ENCODE assay signal across 2 cellular contexts in the genomic region with DNA sequence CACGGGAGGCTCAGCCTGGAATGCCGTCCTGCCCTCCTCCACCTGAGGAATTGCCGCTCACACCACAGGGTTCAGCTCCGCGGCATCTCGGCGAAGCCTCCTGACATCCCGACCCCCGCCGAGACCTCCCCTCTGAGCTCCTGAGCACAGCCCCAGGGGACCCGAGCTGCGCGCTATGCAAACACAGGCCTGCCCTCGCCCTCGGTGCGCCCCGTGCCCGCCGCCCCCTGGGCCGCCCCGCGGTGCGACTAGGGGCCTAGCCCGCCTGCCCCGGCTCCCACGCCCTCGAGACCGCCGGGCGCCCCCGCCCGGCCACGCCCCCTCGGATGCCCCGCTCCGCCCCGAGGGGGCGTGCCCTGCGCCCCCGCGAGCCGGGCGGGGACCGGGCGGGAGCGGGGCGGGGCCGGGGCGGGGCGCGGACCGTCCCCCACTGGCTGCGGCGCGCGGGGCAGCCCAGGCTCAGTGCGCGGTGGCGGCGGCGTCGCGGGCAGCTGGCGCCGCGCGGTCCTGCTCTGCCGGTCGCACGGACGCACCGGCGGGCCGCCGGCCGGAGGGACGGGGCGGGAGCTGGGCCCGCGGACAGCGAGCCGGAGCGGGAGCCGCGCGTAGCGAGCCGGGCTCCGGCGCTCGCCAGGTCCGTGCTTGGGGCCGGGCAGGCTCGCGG.
TF ChIP-seq lines count a peak whose summit lies in the region.

A gene (plus strand): TSS at position 462 of the 664 bp plus-strand sequence. CDS start 642 bp downstream, outside the sequence.

TF ChIP-seq in SK-N-SH, 30 proteins besides CTCF, POLR2A, EP300 and RAD21:
- no peak for TF ChIP-seq GABPA (IDR thresholded peaks at IDR 0.05; ENCODE audit: low read depth)
- TF ChIP-seq, protein P1, sequence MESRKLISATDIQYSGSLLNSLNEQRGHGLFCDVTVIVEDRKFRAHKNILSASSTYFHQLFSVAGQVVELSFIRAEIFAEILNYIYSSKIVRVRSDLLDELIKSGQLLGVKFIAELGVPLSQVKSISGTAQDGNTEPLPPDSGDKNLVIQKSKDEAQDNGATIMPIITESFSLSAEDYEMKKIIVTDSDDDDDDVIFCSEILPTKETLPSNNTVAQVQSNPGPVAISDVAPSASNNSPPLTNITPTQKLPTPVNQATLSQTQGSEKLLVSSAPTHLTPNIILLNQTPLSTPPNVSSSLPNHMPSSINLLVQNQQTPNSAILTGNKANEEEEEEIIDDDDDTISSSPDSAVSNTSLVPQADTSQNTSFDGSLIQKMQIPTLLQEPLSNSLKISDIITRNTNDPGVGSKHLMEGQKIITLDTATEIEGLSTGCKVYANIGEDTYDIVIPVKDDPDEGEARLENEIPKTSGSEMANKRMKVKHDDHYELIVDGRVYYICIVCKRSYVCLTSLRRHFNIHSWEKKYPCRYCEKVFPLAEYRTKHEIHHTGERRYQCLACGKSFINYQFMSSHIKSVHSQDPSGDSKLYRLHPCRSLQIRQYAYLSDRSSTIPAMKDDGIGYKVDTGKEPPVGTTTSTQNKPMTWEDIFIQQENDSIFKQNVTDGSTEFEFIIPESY (IDR thresholded peaks at IDR 0.05; ENCODE audit: borderline replicate concordance, low read depth) = no peak
- no peak for TF ChIP-seq YY1 (IDR thresholded peaks at IDR 0.05; ENCODE audit: low read depth)
- no peak for TF ChIP-seq EZH2phosphoT487 (IDR thresholded peaks at IDR 0.05; ENCODE audit: borderline replicate concordance, low read depth)
- TF ChIP-seq, protein P2, sequence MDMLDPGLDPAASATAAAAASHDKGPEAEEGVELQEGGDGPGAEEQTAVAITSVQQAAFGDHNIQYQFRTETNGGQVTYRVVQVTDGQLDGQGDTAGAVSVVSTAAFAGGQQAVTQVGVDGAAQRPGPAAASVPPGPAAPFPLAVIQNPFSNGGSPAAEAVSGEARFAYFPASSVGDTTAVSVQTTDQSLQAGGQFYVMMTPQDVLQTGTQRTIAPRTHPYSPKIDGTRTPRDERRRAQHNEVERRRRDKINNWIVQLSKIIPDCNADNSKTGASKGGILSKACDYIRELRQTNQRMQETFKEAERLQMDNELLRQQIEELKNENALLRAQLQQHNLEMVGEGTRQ (IDR thresholded peaks at IDR 0.05; ENCODE audit: borderline replicate concordance, low read depth, low read length) = no peak
- TF ChIP-seq TEAD4 (IDR thresholded peaks at IDR 0.05; ENCODE audit: borderline replicate concordance, insufficient read depth) = no peak
- no peak for TF ChIP-seq NFIC (IDR thresholded peaks at IDR 0.05; ENCODE audit: borderline replicate concordance)
- TF ChIP-seq SIN3A (IDR thresholded peaks at IDR 0.05; ENCODE audit: borderline replicate concordance, low read depth, low read length) = no peak
- TF ChIP-seq FOXM1 (IDR thresholded peaks at IDR 0.05; ENCODE audit: low read depth) = no peak
- no peak for TF ChIP-seq TAF1 (IDR thresholded peaks at IDR 0.05; ENCODE audit: borderline replicate concordance, low read depth, low read length)
- no peak for TF ChIP-seq JUND (IDR thresholded peaks at IDR 0.05)
- TF ChIP-seq, protein P3, sequence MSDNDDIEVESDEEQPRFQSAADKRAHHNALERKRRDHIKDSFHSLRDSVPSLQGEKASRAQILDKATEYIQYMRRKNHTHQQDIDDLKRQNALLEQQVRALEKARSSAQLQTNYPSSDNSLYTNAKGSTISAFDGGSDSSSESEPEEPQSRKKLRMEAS (IDR thresholded peaks at IDR 0.05; ENCODE audit: low read depth) = no peak
- no peak for TF ChIP-seq RCOR1 (IDR thresholded peaks at IDR 0.05; ENCODE audit: low read length)
- no peak for TF ChIP-seq TCF12 (IDR thresholded peaks at IDR 0.05)
- no peak for TF ChIP-seq SMC3 (IDR thresholded peaks at IDR 0.05; ENCODE audit: low read depth, low read length)
- no peak for TF ChIP-seq MEF2A (IDR thresholded peaks at IDR 0.05; ENCODE audit: borderline replicate concordance, low read depth)
- no peak for TF ChIP-seq ELF1 (IDR thresholded peaks at IDR 0.05)
- TF ChIP-seq, protein P4, sequence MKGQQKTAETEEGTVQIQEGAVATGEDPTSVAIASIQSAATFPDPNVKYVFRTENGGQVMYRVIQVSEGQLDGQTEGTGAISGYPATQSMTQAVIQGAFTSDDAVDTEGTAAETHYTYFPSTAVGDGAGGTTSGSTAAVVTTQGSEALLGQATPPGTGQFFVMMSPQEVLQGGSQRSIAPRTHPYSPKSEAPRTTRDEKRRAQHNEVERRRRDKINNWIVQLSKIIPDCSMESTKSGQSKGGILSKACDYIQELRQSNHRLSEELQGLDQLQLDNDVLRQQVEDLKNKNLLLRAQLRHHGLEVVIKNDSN (IDR thresholded peaks at IDR 0.05; ENCODE audit: borderline replicate concordance, low read depth) = no peak

TF ChIP-seq in K562, 482 proteins besides CTCF, POLR2A, EP300 and RAD21 (continues in another document):
- TF ChIP-seq HMGN3 (IDR thresholded peaks at IDR 0.05; ENCODE audit: borderline replicate concordance, extremely low read depth, insufficient read length, low read depth, low read length) (peak; percentile 51), YY1 (IDR thresholded peaks at IDR 0.05; ENCODE audit: borderline replicate concordance in 1 of 3, control insufficient read depth in 1 of 3, extremely low read depth in 1 of 3, insufficient read depth in 3 of 3, insufficient read length in 1 of 3, insufficient replicate concordance in 2 of 3, low read depth in 1 of 3, low read length in 2 of 3) (peak in 2 of 3 experiments; percentile 48 to 73), KDM5B (IDR thresholded peaks at IDR 0.05; ENCODE audit: insufficient replicate concordance, low read depth, low read length) (peak; percentile 93), CCNT2 (IDR thresholded peaks at IDR 0.05; ENCODE audit: borderline replicate concordance, extremely low read depth, insufficient read length, low read depth, low read length) (peak; percentile 88), RB1 (IDR thresholded peaks at IDR 0.05; ENCODE audit: low read depth) (peak; percentile 88), THRAP3 (IDR thresholded peaks at IDR 0.05; ENCODE audit: borderline replicate concordance) (no peak), SPI1 (IDR thresholded peaks at IDR 0.05; ENCODE audit: borderline replicate concordance, low read depth, low read length) (no peak), IRF2 (CRISPR knock-in tag; IDR thresholded peaks at IDR 0.05) (no peak), POLR2AphosphoS5 (IDR thresholded peaks at IDR 0.05; ENCODE audit: control insufficient read depth, insufficient read depth, low read depth, low read length) (peak; percentile 75; the same call in 1 of the 2 replicates), SP1 (CRISPR knock-in tag; IDR thresholded peaks at IDR 0.05) (no peak), MYC (IDR thresholded peaks at IDR 0.05; ENCODE audit: low read depth, low read length) (0 out of 2 replicates have a peak, but pooled peaks have one; percentile 32), MYC (CRISPR knock-in tag; IDR thresholded peaks at IDR 0.05; ENCODE audit: borderline replicate concordance, low read depth) (no peak), FOXP1 (CRISPR knock-in tag; IDR thresholded peaks at IDR 0.05) (no peak), ZBTB7A (IDR thresholded peaks at IDR 0.05; ENCODE audit: borderline replicate concordance, control insufficient read depth, low read depth, low read length) (peak; percentile 93), CXXC5 (CRISPR knock-in tag; IDR thresholded peaks at IDR 0.05) (peak; percentile 69), SMAD2 (IDR thresholded peaks at IDR 0.05; ENCODE audit: low read depth, low read length) (no peak), CTBP1 (IDR thresholded peaks at IDR 0.05; ENCODE audit: borderline replicate concordance) (peak; percentile 72; the same call in 1 of the 2 replicates), GATAD2B (IDR thresholded peaks at IDR 0.05; ENCODE audit: borderline replicate concordance) (peak; percentile 43; the same call in 1 of the 2 replicates), SAFB (IDR thresholded peaks at IDR 0.05; ENCODE audit: borderline replicate concordance, low read depth, low read length) (no peak), NFIX (CRISPR knock-in tag; IDR thresholded peaks at IDR 0.05; ENCODE audit: low read depth) (no peak), ZNF354B (CRISPR knock-in tag; IDR thresholded peaks at IDR 0.05) (no peak), SIN3A (IDR thresholded peaks at IDR 0.05; ENCODE audit: borderline replicate concordance in 2 of 2, control insufficient read depth in 1 of 2, low read depth in 2 of 2, low read length in 2 of 2) (peak in 1 of 2 experiments; percentile 71; a peak in 2 of 4 replicates), PHB (CRISPR knock-in tag; IDR thresholded peaks at IDR 0.05) (no peak), NONO (IDR thresholded peaks at IDR 0.05; ENCODE audit: low read depth in 2 of 2, low read length in 1 of 2) (peak in 1 of 2 experiments; percentile 81; a peak in 3 of 4 replicates), TBP (optimal IDR thresholded peaks at IDR 0.05; ENCODE audit: low read depth, low read length) (peak; percentile 87), PTBP1 (IDR thresholded peaks at IDR 0.05; ENCODE audit: low read depth, low read length) (no peak), ZNF263 (CRISPR knock-in tag; IDR thresholded peaks at IDR 0.05; ENCODE audit: borderline replicate concordance) (0 out of 2 replicates have a peak, but pooled peaks have one; percentile 1), EGR1 (conservative IDR thresholded peaks at IDR 0.05) (peak; percentile 30)
- TF ChIP-seq, protein P5, sequence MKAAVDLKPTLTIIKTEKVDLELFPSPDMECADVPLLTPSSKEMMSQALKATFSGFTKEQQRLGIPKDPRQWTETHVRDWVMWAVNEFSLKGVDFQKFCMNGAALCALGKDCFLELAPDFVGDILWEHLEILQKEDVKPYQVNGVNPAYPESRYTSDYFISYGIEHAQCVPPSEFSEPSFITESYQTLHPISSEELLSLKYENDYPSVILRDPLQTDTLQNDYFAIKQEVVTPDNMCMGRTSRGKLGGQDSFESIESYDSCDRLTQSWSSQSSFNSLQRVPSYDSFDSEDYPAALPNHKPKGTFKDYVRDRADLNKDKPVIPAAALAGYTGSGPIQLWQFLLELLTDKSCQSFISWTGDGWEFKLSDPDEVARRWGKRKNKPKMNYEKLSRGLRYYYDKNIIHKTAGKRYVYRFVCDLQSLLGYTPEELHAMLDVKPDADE (conservative IDR thresholded peaks at IDR 0.05; ENCODE audit: control insufficient read depth, low read depth, low read length) = 0 out of 2 replicates have a peak, but pooled peaks have one; percentile 72
- TF ChIP-seq, protein P6, sequence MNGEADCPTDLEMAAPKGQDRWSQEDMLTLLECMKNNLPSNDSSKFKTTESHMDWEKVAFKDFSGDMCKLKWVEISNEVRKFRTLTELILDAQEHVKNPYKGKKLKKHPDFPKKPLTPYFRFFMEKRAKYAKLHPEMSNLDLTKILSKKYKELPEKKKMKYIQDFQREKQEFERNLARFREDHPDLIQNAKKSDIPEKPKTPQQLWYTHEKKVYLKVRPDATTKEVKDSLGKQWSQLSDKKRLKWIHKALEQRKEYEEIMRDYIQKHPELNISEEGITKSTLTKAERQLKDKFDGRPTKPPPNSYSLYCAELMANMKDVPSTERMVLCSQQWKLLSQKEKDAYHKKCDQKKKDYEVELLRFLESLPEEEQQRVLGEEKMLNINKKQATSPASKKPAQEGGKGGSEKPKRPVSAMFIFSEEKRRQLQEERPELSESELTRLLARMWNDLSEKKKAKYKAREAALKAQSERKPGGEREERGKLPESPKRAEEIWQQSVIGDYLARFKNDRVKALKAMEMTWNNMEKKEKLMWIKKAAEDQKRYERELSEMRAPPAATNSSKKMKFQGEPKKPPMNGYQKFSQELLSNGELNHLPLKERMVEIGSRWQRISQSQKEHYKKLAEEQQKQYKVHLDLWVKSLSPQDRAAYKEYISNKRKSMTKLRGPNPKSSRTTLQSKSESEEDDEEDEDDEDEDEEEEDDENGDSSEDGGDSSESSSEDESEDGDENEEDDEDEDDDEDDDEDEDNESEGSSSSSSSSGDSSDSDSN (IDR thresholded peaks at IDR 0.05; ENCODE audit: borderline replicate concordance in 1 of 2, low read depth in 2 of 2, low read length in 2 of 2) = peak in 1 of 2 experiments; percentile 79; a peak in 1 of 4 replicates
- TF ChIP-seq, protein P4 (CRISPR knock-in tag; IDR thresholded peaks at IDR 0.05) = no peak
- TF ChIP-seq, protein P7, sequence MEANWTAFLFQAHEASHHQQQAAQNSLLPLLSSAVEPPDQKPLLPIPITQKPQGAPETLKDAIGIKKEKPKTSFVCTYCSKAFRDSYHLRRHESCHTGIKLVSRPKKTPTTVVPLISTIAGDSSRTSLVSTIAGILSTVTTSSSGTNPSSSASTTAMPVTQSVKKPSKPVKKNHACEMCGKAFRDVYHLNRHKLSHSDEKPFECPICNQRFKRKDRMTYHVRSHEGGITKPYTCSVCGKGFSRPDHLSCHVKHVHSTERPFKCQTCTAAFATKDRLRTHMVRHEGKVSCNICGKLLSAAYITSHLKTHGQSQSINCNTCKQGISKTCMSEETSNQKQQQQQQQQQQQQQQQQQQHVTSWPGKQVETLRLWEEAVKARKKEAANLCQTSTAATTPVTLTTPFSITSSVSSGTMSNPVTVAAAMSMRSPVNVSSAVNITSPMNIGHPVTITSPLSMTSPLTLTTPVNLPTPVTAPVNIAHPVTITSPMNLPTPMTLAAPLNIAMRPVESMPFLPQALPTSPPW (CRISPR knock-in tag; IDR thresholded peaks at IDR 0.05) = peak; percentile 82
- TF ChIP-seq, protein P8, sequence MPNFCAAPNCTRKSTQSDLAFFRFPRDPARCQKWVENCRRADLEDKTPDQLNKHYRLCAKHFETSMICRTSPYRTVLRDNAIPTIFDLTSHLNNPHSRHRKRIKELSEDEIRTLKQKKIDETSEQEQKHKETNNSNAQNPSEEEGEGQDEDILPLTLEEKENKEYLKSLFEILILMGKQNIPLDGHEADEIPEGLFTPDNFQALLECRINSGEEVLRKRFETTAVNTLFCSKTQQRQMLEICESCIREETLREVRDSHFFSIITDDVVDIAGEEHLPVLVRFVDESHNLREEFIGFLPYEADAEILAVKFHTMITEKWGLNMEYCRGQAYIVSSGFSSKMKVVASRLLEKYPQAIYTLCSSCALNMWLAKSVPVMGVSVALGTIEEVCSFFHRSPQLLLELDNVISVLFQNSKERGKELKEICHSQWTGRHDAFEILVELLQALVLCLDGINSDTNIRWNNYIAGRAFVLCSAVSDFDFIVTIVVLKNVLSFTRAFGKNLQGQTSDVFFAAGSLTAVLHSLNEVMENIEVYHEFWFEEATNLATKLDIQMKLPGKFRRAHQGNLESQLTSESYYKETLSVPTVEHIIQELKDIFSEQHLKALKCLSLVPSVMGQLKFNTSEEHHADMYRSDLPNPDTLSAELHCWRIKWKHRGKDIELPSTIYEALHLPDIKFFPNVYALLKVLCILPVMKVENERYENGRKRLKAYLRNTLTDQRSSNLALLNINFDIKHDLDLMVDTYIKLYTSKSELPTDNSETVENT (CRISPR knock-in tag; IDR thresholded peaks at IDR 0.05) = peak; percentile 38; the same call in 1 of the 2 replicates
- TF ChIP-seq, protein P9, sequence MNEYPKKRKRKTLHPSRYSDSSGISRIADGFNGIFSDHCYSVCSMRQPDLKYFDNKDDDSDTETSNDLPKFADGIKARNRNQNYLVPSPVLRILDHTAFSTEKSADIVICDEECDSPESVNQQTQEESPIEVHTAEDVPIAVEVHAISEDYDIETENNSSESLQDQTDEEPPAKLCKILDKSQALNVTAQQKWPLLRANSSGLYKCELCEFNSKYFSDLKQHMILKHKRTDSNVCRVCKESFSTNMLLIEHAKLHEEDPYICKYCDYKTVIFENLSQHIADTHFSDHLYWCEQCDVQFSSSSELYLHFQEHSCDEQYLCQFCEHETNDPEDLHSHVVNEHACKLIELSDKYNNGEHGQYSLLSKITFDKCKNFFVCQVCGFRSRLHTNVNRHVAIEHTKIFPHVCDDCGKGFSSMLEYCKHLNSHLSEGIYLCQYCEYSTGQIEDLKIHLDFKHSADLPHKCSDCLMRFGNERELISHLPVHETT (CRISPR knock-in tag; conservative IDR thresholded peaks at IDR 0.05 in 1 of 2, IDR thresholded peaks at IDR 0.05 in 1 of 2) = peak in 1 of 2 experiments; percentile 66; a peak in 1 of 4 replicates
